ENCODE assay signal across 22 cellular contexts in the genomic region with DNA sequence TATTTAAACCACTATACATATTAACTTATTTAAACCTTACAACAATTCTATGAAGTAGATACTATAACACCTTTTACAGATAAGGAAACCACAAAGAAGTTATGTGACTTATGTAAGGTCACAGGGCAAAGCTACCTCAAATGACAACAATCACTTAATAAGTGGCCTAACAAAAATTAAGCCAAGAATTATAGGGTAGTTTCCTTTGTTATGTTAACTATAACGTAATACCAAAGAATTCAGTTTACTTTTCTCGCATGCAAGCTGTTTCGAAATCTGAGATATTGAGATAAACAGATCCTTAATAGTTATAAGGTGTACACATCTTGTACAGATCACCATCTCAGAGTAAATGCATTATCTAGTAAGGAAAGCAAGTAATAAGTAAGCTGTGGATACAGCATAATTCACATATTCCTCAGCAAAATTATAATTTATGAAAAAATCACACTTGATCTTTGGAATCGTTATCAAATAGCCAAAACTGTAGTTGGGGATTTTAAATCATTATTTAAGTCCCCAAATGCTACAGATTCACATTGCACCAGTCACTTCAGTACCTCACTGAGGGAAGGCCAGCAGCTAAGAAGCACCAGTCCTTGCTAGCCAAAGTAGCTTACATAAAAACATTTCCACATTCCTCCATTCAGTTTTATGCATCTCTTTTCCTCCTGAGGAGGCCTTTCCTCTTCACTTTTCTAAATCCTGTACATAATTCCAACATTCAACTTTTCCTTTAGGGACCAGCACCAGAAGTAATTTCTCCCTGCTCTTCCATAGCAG.
"Had no signal": no experiment of that assay in that cellular context is flagged by ENCODE, and none has a peak within 500 bp of the region (broad histone marks: within the 10 kb centered on the region; RNA-seq: fewer than 3 reads in every experiment).

No MANE protein-coding gene starts in this region.

- H3K9me3 Mint-ChIP-seq: activated CD4-positive, alpha-beta T cell treated with anti-CD3 and anti-CD28 coated beads, Interleukin-2, amount 10 ng/mL, durations not matched to agents 7 days and 5 days; activated naive CD4-positive, alpha-beta T cell treated with anti-CD3 and anti-CD28 coated beads for 36 hours; activated T-cell treated with anti-CD3 and anti-CD28 coated beads, Interleukin-2, amount 50 U/mL, for 4 hours; mesothelial cell of epicardium; natural killer cell treated with Interleukin-12 subunit alpha and Interleukin-12 subunit beta and Interleukin-15 and Interleukin-18, amount 100 ng/mL, for 72 hours; stimulated activated effector memory CD8-positive, alpha-beta T cell treated with anti-CD3 and anti-CD28 coated beads, Interleukin-12 subunit alpha, Interleukin-12 subunit beta, amount 100 ng/mL, for 72 hours had no signal

- H3K27me3 ChIP-seq: neutrophil had no signal

- H3K27ac ChIP-seq: neutrophil, parathyroid adenoma, thoracic aorta had no signal

- DNase-seq: activated CD4-positive, alpha-beta T cell treated with anti-CD3 and anti-CD28 coated beads, Interleukin-2, amount 10 ng/mL, durations not matched to agents 7 days and 5 days; activated CD8-positive, alpha-beta memory T cell treated with anti-CD3 and anti-CD28 coated beads, Interleukin-2, amount 50 U/mL, for 4 hours; activated naive CD4-positive, alpha-beta T cell treated with anti-CD3 and anti-CD28 coated beads for 36 hours; activated T-cell treated with anti-CD3 and anti-CD28 coated beads, Interleukin-2, amount 50 U/mL, for 4 hours; cerebellar nuclear complex; effector CD4-positive, alpha-beta T cell; foreskin fibroblast; hippocampal formation; kidney; stimulated activated CD4-positive, alpha-beta T cell treated with anti-CD3 and anti-CD28 coated beads, Interleukin-4, amount 100 ng/mL, for 24 hours; T-helper 1 cell; T-helper 9 cell had no signal

- H3K36me3 Mint-ChIP-seq: natural killer cell treated with Interleukin-12 subunit alpha and Interleukin-12 subunit beta and Interleukin-15 and Interleukin-18, amount 100 ng/mL, for 72 hours; stimulated activated effector memory CD8-positive, alpha-beta T cell treated with anti-CD3 and anti-CD28 coated beads, Interleukin-12 subunit alpha, Interleukin-12 subunit beta, amount 100 ng/mL, for 72 hours had no signal

- H3K4me3 Mint-ChIP-seq: activated CD4-positive, alpha-beta T cell treated with anti-CD3 and anti-CD28 coated beads, Interleukin-2, amount 10 ng/mL, durations not matched to agents 7 days and 5 days; activated naive CD4-positive, alpha-beta T cell treated with anti-CD3 and anti-CD28 coated beads for 36 hours; activated T-cell treated with anti-CD3 and anti-CD28 coated beads, Interleukin-2, amount 50 U/mL, for 4 hours; mesothelial cell of epicardium; natural killer cell treated with Interleukin-12 subunit alpha and Interleukin-12 subunit beta and Interleukin-15 and Interleukin-18, amount 100 ng/mL, for 72 hours; stimulated activated effector memory CD8-positive, alpha-beta T cell treated with anti-CD3 and anti-CD28 coated beads, Interleukin-12 subunit alpha, Interleukin-12 subunit beta, amount 100 ng/mL, for 72 hours had no signal

- H3K4me1 Mint-ChIP-seq: activated CD4-positive, alpha-beta T cell treated with anti-CD3 and anti-CD28 coated beads, Interleukin-2, amount 10 ng/mL, durations not matched to agents 7 days and 5 days had no signal

- H3K9me3 ChIP-seq: neutrophil, thoracic aorta had no signal

- H3K4me3 ChIP-seq: lung, thoracic aorta had no signal

- H3K36me3 ChIP-seq: thoracic aorta had no signal

- H3K27ac Mint-ChIP-seq: activated CD4-positive, alpha-beta T cell treated with anti-CD3 and anti-CD28 coated beads, Interleukin-2, amount 10 ng/mL, durations not matched to agents 7 days and 5 days; activated naive CD4-positive, alpha-beta T cell treated with anti-CD3 and anti-CD28 coated beads for 36 hours; mesothelial cell of epicardium; natural killer cell treated with Interleukin-12 subunit alpha and Interleukin-12 subunit beta and Interleukin-15 and Interleukin-18, amount 100 ng/mL, for 72 hours; stimulated activated effector memory CD8-positive, alpha-beta T cell treated with anti-CD3 and anti-CD28 coated beads, Interleukin-12 subunit alpha, Interleukin-12 subunit beta, amount 100 ng/mL, for 72 hours had no signal

- ATAC-seq: activated T-cell treated with anti-CD3 and anti-CD28 coated beads, Interleukin-2, amount 50 U/mL, for 4 hours; esophagus mucosa; left lobe of liver; natural killer cell treated with Interleukin-12 subunit alpha and Interleukin-12 subunit beta and Interleukin-15 and Interleukin-18, amount 100 ng/mL, for 72 hours; sciatic nerve; stimulated activated effector memory CD8-positive, alpha-beta T cell treated with anti-CD3 and anti-CD28 coated beads, Interleukin-12 subunit alpha, Interleukin-12 subunit beta, amount 100 ng/mL, for 72 hours had no signal

- H3K27me3 Mint-ChIP-seq: activated CD4-positive, alpha-beta T cell treated with anti-CD3 and anti-CD28 coated beads, Interleukin-2, amount 10 ng/mL, durations not matched to agents 7 days and 5 days; natural killer cell treated with Interleukin-12 subunit alpha and Interleukin-12 subunit beta and Interleukin-15 and Interleukin-18, amount 100 ng/mL, for 72 hours had no signal
